17 cellular contexts compared by ENCODE assay signal in genomic region chr3:9669277-9669676, GRCh38. TPM values are rescaled to one million over a fixed set of nuclear protein-coding genes. Genes with fewer than 3 reads are reported as not detected.
DNase-seq lines count a peak whose midpoint lies in the region; ATAC-seq and TF ChIP-seq lines count a peak whose summit lies in the region.
"Had no signal": no experiment of that assay in that cellular context is flagged by ENCODE, and none has a peak within 500 bp of the region (broad histone marks: within the 10 kb centered on the region; RNA-seq: fewer than 3 reads in every experiment).

No MANE protein-coding gene starts in this region.

- H3K27me3 ChIP-seq in left ventricle myocardium inferior (ENCODE audit: low read depth) (no peaks in the 10 kb centered on the region), sigmoid colon (no peaks in the 10 kb centered on the region), upper lobe of right lung (no peaks in the 10 kb centered on the region), mesendoderm (ENCODE audit: insufficient read depth, low read length, poor library complexity) (no peaks in the 10 kb centered on the region)

- 94 to 96% methylated on average over 4 of the region's 4 CpGs for WGBS in sigmoid colon, 2 donors
- WGBS in mesendoderm (ENCODE audit: extremely low coverage, insufficient coverage, low lambda C conversion rate) = no CpG with 5 or more reads among the region's 4 CpGs

- peak overlapping the region; percentile 91 for H3K27ac ChIP-seq in left ventricle myocardium inferior (replicated peaks)
- no peak overlapping the region for H3K27ac ChIP-seq in sigmoid colon
- H3K27ac ChIP-seq in upper lobe of right lung = peak overlapping the region; percentile 47
- H3K27ac ChIP-seq in mesendoderm (ENCODE audit: low read depth, low read length) = no peak overlapping the region

- H3K36me3 ChIP-seq in left ventricle myocardium inferior (peaks cover 94% of the 10 kb centered on the region), sigmoid colon (peaks cover 37 to 96% (median 52%) of the 10 kb centered on the region in 4 donors), upper lobe of right lung (peaks cover 97% of the 10 kb centered on the region), mesendoderm (ENCODE audit: control insufficient read depth, insufficient read depth, low read length) (peaks cover 11% of the 10 kb centered on the region)

- no peak overlapping the region for H2BK120ac ChIP-seq in mesendoderm (ENCODE audit: low read depth, low read length)

- no peaks in the 10 kb centered on the region for H3K9me3 Mint-ChIP-seq in activated T-helper 17 cell treated with anti-CD3 and anti-CD28 coated beads, Interleukin-2, amount 50 U/mL, for 72 hours
- H3K9me3 Mint-ChIP-seq: CD14-positive monocyte had no signal

- peak overlapping the region; percentile 68 for H3K27ac Mint-ChIP-seq in activated T-helper 17 cell treated with anti-CD3 and anti-CD28 coated beads, Interleukin-2, amount 50 U/mL, for 72 hours

- H3K4me3 Mint-ChIP-seq in activated T-helper 17 cell treated with anti-CD3 and anti-CD28 coated beads, Interleukin-2, amount 50 U/mL, for 72 hours = no peak overlapping the region
- H3K4me3 Mint-ChIP-seq: CD14-positive monocyte had no signal

- no peaks in the 10 kb centered on the region for H3K79me2 ChIP-seq in mesendoderm (ENCODE audit: control insufficient read depth, insufficient read depth, low read length)

- no peak overlapping the region for H3K4me2 ChIP-seq in mesendoderm (ENCODE audit: low read length)

- DNase-seq in left ventricle myocardium inferior (no peak), Right ventricle myocardium inferior (ENCODE audit: missing footprints) (no peak), sigmoid colon (peak; percentile 29), upper lobe of right lung (no peak), mesendoderm (no peak), GF-D8 (lab: John Stamatoyannopoulos, UW) (no peak)
- DNase-seq: AML-193, GOT3, KG1, NCI-H1436, NCI-H2029, NCI-H2171, NCI-H446, NCI-H69 had no signal

- ATAC-seq in Right ventricle myocardium inferior = no peak
- no peak for ATAC-seq in activated T-helper 17 cell treated with anti-CD3 and anti-CD28 coated beads, Interleukin-2, amount 50 U/mL, for 72 hours (replicated peaks)
- ATAC-seq in upper lobe of right lung = no peak

- H3K79me1 ChIP-seq in mesendoderm (ENCODE audit: low read length) = no peaks in the 10 kb centered on the region

- H3K9me3 ChIP-seq in left ventricle myocardium inferior (replicated peaks) (no peaks in the 10 kb centered on the region), sigmoid colon (no peaks in the 10 kb centered on the region), upper lobe of right lung (no peaks in the 10 kb centered on the region)

- no peak for TF ChIP-seq EP300 in sigmoid colon (IDR thresholded peaks at IDR 0.05)

- no peak overlapping the region for H3K23ac ChIP-seq in mesendoderm (ENCODE audit: low read length)

- no peak overlapping the region for H2AK5ac ChIP-seq in mesendoderm (ENCODE audit: low read length)

- H3K27me3 Mint-ChIP-seq in activated T-helper 17 cell treated with anti-CD3 and anti-CD28 coated beads, Interleukin-2, amount 50 U/mL, for 72 hours = no peaks in the 10 kb centered on the region

- H3K36me3 Mint-ChIP-seq in activated T-helper 17 cell treated with anti-CD3 and anti-CD28 coated beads, Interleukin-2, amount 50 U/mL, for 72 hours (ENCODE audit: low read depth) = peaks cover 100% of the 10 kb centered on the region

- no peak overlapping the region for H3K56ac ChIP-seq in mesendoderm (ENCODE audit: low read length)

- H3K18ac ChIP-seq in mesendoderm (ENCODE audit: low read length) = no peak overlapping the region

- H3K4me1 ChIP-seq in left ventricle myocardium inferior (peaks cover 77% of the 10 kb centered on the region), sigmoid colon (peaks cover 0 to 14% (median 13%) of the 10 kb centered on the region in 4 donors), upper lobe of right lung (peaks cover 16% of the 10 kb centered on the region), mesendoderm (ENCODE audit: control insufficient read depth, low read depth, low read length) (no peaks in the 10 kb centered on the region)

- H3K9ac ChIP-seq in mesendoderm (ENCODE audit: low read length) = no peak overlapping the region

- H3K4ac ChIP-seq in mesendoderm (ENCODE audit: low read depth, low read length) = no peak overlapping the region

- H3K4me3 ChIP-seq in left ventricle myocardium inferior (no peak overlapping the region), sigmoid colon (no peak overlapping the region), upper lobe of right lung (no peak overlapping the region), mesendoderm (ENCODE audit: low read length) (no peak overlapping the region)

- no peak overlapping the region for H4K5ac ChIP-seq in mesendoderm (ENCODE audit: low read length)

- TF ChIP-seq POLR2A in sigmoid colon (IDR thresholded peaks at IDR 0.05) = no peak

- no peak overlapping the region for H2BK15ac ChIP-seq in mesendoderm (replicated peaks; ENCODE audit: low read depth)

- H4K8ac ChIP-seq in mesendoderm (ENCODE audit: low read depth, low read length) = no peak overlapping the region

- intact Hi-C loops in left ventricle myocardium inferior (cut with micrococcal nuclease) (no loop called here), Right ventricle myocardium inferior (cut with DNase I) (no loop called here), sigmoid colon (cut with DNase I) (no loop called here), upper lobe of right lung (cut with DNase I) (no loop called here)

- no peak overlapping the region for H2BK5ac ChIP-seq in mesendoderm (ENCODE audit: low read length)

- no peaks in the 10 kb centered on the region for H3K4me1 Mint-ChIP-seq in activated T-helper 17 cell treated with anti-CD3 and anti-CD28 coated beads, Interleukin-2, amount 50 U/mL, for 72 hours
- H3K4me1 Mint-ChIP-seq: CD14-positive monocyte had no signal

- TF ChIP-seq CTCF in left ventricle myocardium inferior (IDR thresholded peaks at IDR 0.05; ENCODE audit: borderline replicate concordance) = no peak
- TF ChIP-seq CTCF in sigmoid colon (IDR thresholded peaks at IDR 0.05) = no peak
- TF ChIP-seq CTCF in upper lobe of right lung (IDR thresholded peaks at IDR 0.05) = no peak

RNA-seq across cellular contexts. Expression of gene MTMR14, which starts 20.0 kb away (rescaled TPM):
- total RNA-seq in left ventricle myocardium inferior (42.3 TPM), Right ventricle myocardium inferior (43.9 TPM), sigmoid colon (10 to 100 TPM; 13.0 to 23.9 (median 18.5) TPM), upper lobe of right lung (49.2 TPM)
- 10 to 100 TPM; 49.7 to 54.8 TPM for total RNA-seq in activated T-helper 17 cell treated with anti-CD3 and anti-CD28 coated beads, Interleukin-2, amount 50 U/mL, for 72 hours
- 10 to 100 TPM; 29.8 to 34.8 (median 32.1) TPM for polyA plus RNA-seq in sigmoid colon
- polyA plus RNA-seq in mesendoderm (2013, experiment 1 of 2) = 19.7 TPM
- polyA plus RNA-seq in mesendoderm (2013, experiment 2 of 2) = 19.6 TPM

RNA-seq across cellular contexts. Expression of gene CPNE9, which starts 34.4 kb away (rescaled TPM):
- total RNA-seq in left ventricle myocardium inferior (0.16 TPM), Right ventricle myocardium inferior (not detected), sigmoid colon (under 1 TPM in 1 of 4 donors, not detected in 3; 0.14 TPM), upper lobe of right lung (0.90 TPM)
- total RNA-seq in activated T-helper 17 cell treated with anti-CD3 and anti-CD28 coated beads, Interleukin-2, amount 50 U/mL, for 72 hours = under 1 TPM; 0.32 to 0.54 TPM
- polyA plus RNA-seq in sigmoid colon = under 1 TPM in 1 of 3 donors, not detected in 2; 0.22 TPM
- polyA plus RNA-seq in mesendoderm (2013, experiment 1 of 2) = 1.4 TPM
- polyA plus RNA-seq in mesendoderm (2013, experiment 2 of 2) = 1.3 TPM
- total RNA-seq: Daoy had no signal

Comparison
In these comparisons a context has a peak if more than half of its experiments do, and no peak if none do; other contexts are left out.
1. H3K27ac ChIP-seq: peak in left ventricle myocardium inferior (single experiment) and upper lobe of right lung (single experiment); none in sigmoid colon (0 of 4) and mesendoderm (single experiment).